Comparison of ENCODE assay signal across 25 cellular contexts in genomic region chr4:122865421-122865820, GRCh38.
"Had no signal": no experiment of that assay in that cellular context is flagged by ENCODE, and none has a peak within 500 bp of the region (broad histone marks: within the 10 kb centered on the region; RNA-seq: fewer than 3 reads in every experiment).

No MANE protein-coding gene starts in this region.

- H3K4me3 ChIP-seq: ascending aorta, left lung, lower lobe of right lung, psoas muscle, stomach, suprapubic skin, tibial artery, upper lobe of right lung had no signal

- DNase-seq: activated CD4-positive, alpha-beta T cell treated with anti-CD3 and anti-CD28 coated beads for 48 hours; activated CD4-positive, alpha-beta T cell treated with anti-CD3 and anti-CD28 coated beads, Interleukin-2, amount 50 U/mL, for 48 hours; activated CD8-positive, alpha-beta memory T cell treated with anti-CD3 and anti-CD28 coated beads for 24 hours; activated effector memory CD4-positive, alpha-beta T cell treated with Interleukin-2 at 50 U/mL for 16 hours; activated naive CD4-positive, alpha-beta T cell treated with anti-CD3 and anti-CD28 coated beads for 36 hours; activated naive CD8-positive, alpha-beta T cell treated with anti-CD3 and anti-CD28 coated beads for 36 hours; caudate nucleus; endodermal cell; foreskin melanocyte; left lung; lower lobe of right lung; mesenchymal stem cell; naive thymus-derived CD8-positive, alpha-beta T cell; nucleus accumbens; psoas muscle; stimulated activated CD4-positive, alpha-beta T cell treated with anti-CD3 and anti-CD28 coated beads, Interleukin-15, amount 100 ng/mL, for 24 hours; stimulated activated CD4-positive, alpha-beta T cell treated with anti-CD3 and anti-CD28 coated beads, Interleukin-2, amount 100 ng/mL, for 24 hours; stimulated activated naive B cell treated with anti-CD40 and anti-IgM and Interleukin-4, amounts not matched to agents 10 μg/mL and 1 μg/mL and 100 μg/mL, for 72 hours; stomach; T-helper 9 cell; tibial artery; upper lobe of right lung had no signal

- ATAC-seq: esophagus mucosa; left lung; lower lobe of right lung; naive thymus-derived CD8-positive, alpha-beta T cell; psoas muscle; stimulated activated naive B cell treated with anti-CD40 and anti-IgM and Interleukin-4, amounts not matched to agents 10 μg/mL and 1 μg/mL and 100 μg/mL, for 72 hours; upper lobe of right lung had no signal
